Comparison of ENCODE assay signal across 27 cellular contexts in the genomic region with DNA sequence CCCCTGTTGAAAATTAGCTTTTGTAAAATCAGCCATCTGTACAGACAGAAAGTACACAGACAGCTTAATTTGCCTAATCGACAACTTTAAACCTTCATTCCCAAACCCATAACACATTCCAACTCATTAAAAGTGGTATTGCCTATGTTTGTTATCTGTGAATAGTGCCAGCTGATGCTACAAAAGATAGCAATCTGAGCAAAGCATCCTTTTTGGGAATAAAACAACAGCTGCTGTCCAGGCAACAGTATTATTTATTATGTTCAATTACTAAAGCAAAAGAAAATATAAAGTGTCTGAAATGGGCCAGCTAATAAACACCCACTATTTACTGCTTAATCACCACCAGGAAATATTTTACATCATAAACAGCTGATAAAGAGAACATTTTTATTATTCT.
"Had no signal": no experiment of that assay in that cellular context is flagged by ENCODE, and none has a peak within 500 bp of the region (broad histone marks: within the 10 kb centered on the region; RNA-seq: fewer than 3 reads in every experiment).

No MANE protein-coding gene starts in this region.

- H3K27ac ChIP-seq: body of pancreas, breast epithelium, KMS-11, SJSA1 had no signal

- H3K4me3 ChIP-seq: body of pancreas, breast epithelium, SJSA1 had no signal

- H3K4me1 ChIP-seq: body of pancreas, breast epithelium, SJSA1 had no signal

- ATAC-seq: activated CD8-positive, alpha-beta T cell treated with anti-CD3 and anti-CD28 coated beads for 36 hours; activated T-cell treated with anti-CD3 and anti-CD28 coated beads, Interleukin-2, amount 50 U/mL, for 72 hours; activated T-helper 17 cell treated with anti-CD3 and anti-CD28 coated beads, Interleukin-2, amount 50 U/mL, for 72 hours; Panc1 had no signal

- H3K27me3 ChIP-seq: body of pancreas, breast epithelium, SJSA1 had no signal

- H3K27ac Mint-ChIP-seq: activated CD4-positive, alpha-beta T cell treated with anti-CD3 and anti-CD28 coated beads, Interleukin-2, amount 10 ng/mL, durations not matched to agents 24 days and 14 days; activated CD8-positive, alpha-beta T cell treated with anti-CD3 and anti-CD28 coated beads for 36 hours; activated naive CD8-positive, alpha-beta T cell treated with anti-CD3 and anti-CD28 coated beads for 36 hours; activated T-cell treated with anti-CD3 and anti-CD28 coated beads, Interleukin-2, amount 50 U/mL, for 72 hours; activated T-helper 17 cell treated with anti-CD3 and anti-CD28 coated beads, Interleukin-2, amount 50 U/mL, for 72 hours; T-helper 1 cell treated with Interleukin-12 subunit alpha and Interleukin-12 subunit beta and Interleukin-4 antibody, amounts not matched to agents 30 μg/mL and 1 μg/mL, for 36 hours; T-helper 2 cell treated with Interferon-gamma antibody and Interleukin-4, amounts not matched to agents 5 μg/mL and 100 μg/mL, for 36 hours had no signal

- H3K36me3 ChIP-seq: breast epithelium, SJSA1 had no signal

- H3K4me3 Mint-ChIP-seq: activated CD4-positive, alpha-beta T cell treated with anti-CD3 and anti-CD28 coated beads, Interleukin-2, amount 10 ng/mL, durations not matched to agents 24 days and 14 days; activated CD8-positive, alpha-beta T cell treated with anti-CD3 and anti-CD28 coated beads for 36 hours; activated naive CD8-positive, alpha-beta T cell treated with anti-CD3 and anti-CD28 coated beads for 36 hours; activated T-cell treated with anti-CD3 and anti-CD28 coated beads, Interleukin-2, amount 50 U/mL, for 72 hours; activated T-helper 17 cell treated with anti-CD3 and anti-CD28 coated beads, Interleukin-2, amount 50 U/mL, for 72 hours; T-helper 1 cell treated with Interleukin-12 subunit alpha and Interleukin-12 subunit beta and Interleukin-4 antibody, amounts not matched to agents 30 μg/mL and 1 μg/mL, for 36 hours; T-helper 2 cell treated with Interferon-gamma antibody and Interleukin-4, amounts not matched to agents 5 μg/mL and 100 μg/mL, for 36 hours had no signal

- H3K9me3 ChIP-seq: body of pancreas, breast epithelium, SJSA1, SK-N-SH had no signal

- H3K4me1 Mint-ChIP-seq: activated CD4-positive, alpha-beta T cell treated with anti-CD3 and anti-CD28 coated beads, Interleukin-2, amount 10 ng/mL, durations not matched to agents 24 days and 14 days; activated naive CD8-positive, alpha-beta T cell treated with anti-CD3 and anti-CD28 coated beads for 36 hours; activated T-helper 17 cell treated with anti-CD3 and anti-CD28 coated beads, Interleukin-2, amount 50 U/mL, for 72 hours had no signal

- DNase-seq: activated CD4-positive, alpha-beta T cell treated with anti-CD3 and anti-CD28 coated beads, Interleukin-2, amount 10 ng/mL, durations not matched to agents 24 days and 14 days; activated CD4-positive, alpha-beta T cell treated with anti-CD3 and anti-CD28 coated beads, Interleukin-2, amount 50 U/mL, for 4 hours; activated CD8-positive, alpha-beta T cell treated with anti-CD3 and anti-CD28 coated beads for 36 hours; activated effector memory CD4-positive, alpha-beta T cell treated with anti-CD3 and anti-CD28 coated beads, Interleukin-2, amount 50 U/mL, for 16 hours; activated naive CD4-positive, alpha-beta T cell; activated naive CD4-positive, alpha-beta T cell treated with anti-CD3 and anti-CD28 coated beads, Interleukin-2, amount 50 U/mL, for 16 hours; activated naive CD8-positive, alpha-beta T cell treated with anti-CD3 and anti-CD28 coated beads for 36 hours; activated T-cell treated with anti-CD3 and anti-CD28 coated beads, Interleukin-2, amount 50 U/mL, for 1 hour; activated T-cell treated with anti-CD3 and anti-CD28 coated beads, Interleukin-2, amount 50 U/mL, for 72 hours; amygdala; body of pancreas; NCI-H1436 treated with DMSO at 0.1 percent for 48 hours; NCI-H1694 treated with DMSO at 0.1 percent for 48 hours; NCI-H2029 treated with DMSO at 0.1 percent for 48 hours; NCI-H2107; NCI-H2171; NCI-H510A; NCI-H526 treated with DMSO at 0.1 percent for 48 hours; SHP77 treated with DMSO at 0.1 percent for 48 hours; SK-N-SH had no signal

- H3K9me3 Mint-ChIP-seq: activated CD4-positive, alpha-beta T cell treated with anti-CD3 and anti-CD28 coated beads, Interleukin-2, amount 10 ng/mL, durations not matched to agents 24 days and 14 days; activated CD8-positive, alpha-beta T cell treated with anti-CD3 and anti-CD28 coated beads for 36 hours had no signal
